25 cellular contexts compared by ENCODE assay signal in the genomic region with DNA sequence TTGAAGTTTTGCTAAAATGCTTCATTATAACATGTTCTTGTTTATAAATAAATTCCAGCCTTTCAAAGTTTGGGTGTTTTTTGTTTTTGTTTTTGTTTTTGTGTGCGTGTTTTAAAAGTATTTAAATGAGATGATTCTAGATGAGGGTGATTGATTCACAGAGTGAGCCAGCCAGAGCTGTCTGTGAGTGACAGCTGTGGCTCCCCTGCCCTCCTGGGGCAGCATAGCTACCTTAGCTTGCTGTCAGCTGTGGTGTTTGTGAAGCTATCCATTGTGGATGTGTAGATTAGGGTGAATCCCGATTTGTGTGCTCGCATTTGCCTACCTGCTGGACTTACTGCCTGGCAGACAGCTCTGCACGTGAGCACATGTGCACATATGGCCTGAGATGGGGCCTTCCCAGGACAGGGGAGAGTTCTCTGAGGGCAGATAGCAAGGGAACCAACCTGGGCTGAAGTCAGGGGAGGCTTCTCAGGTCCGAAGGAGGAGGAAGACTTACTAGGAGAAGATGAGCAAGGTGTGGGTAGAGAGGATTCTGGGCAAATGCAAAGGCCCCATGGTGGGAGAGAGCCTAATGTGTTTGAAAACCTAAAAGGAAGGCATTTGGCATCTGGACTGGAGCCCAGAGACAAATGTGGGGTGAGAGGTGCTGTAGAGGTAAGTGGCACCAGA.
A peak's percentile ranks its signal among the peaks of the same experiment; 100 is the strongest.
DNase-seq lines count a peak whose midpoint lies in the region; ATAC-seq and TF ChIP-seq lines count a peak whose summit lies in the region.
"Had no signal": no experiment of that assay in that cellular context is flagged by ENCODE, and none has a peak within 500 bp of the region (broad histone marks: within the 10 kb centered on the region; RNA-seq: fewer than 3 reads in every experiment).

No MANE protein-coding gene starts in this region.

- POLR2A ChIA-PET in HEK293T (lab: Yijun Ruan, JAX): no interaction called here

- TF ChIP-seq CTCF in chondrocyte (IDR thresholded peaks at IDR 0.05) (no peak), nephron (IDR thresholded peaks at IDR 0.05; ENCODE audit: unreplicated experiment in 3 of 3) (no peak), left lung (IDR thresholded peaks at IDR 0.05) (no peak)

- peaks cover 2% of the 10 kb centered on the region for H3K36me3 Mint-ChIP-seq in chondrocyte (ENCODE audit: low read depth)
- no peaks in the 10 kb centered on the region for H3K36me3 Mint-ChIP-seq in nephron (ENCODE audit: low read depth)

- no peak overlapping the region for H3K4me3 ChIP-seq in left lung
- H3K4me3 ChIP-seq: GM23248, suprapubic skin had no signal

- H3K4me1 ChIP-seq in left lung: peaks cover 3 to 10% of the 10 kb centered on the region in 2 donors
- H3K4me1 ChIP-seq: foreskin keratinocyte had no signal

- intact Hi-C loops in left lung (cut with DNase I): no loop called here

- H3K27me3 ChIP-seq in left lung: no peaks in the 10 kb centered on the region
- H3K27me3 ChIP-seq: foreskin keratinocyte, suprapubic skin had no signal

- H3K27ac Mint-ChIP-seq in chondrocyte (ENCODE audit: unreplicated experiment): no peak overlapping the region
- H3K27ac Mint-ChIP-seq in nephron: peak overlapping the region; percentile 92 to 96 (median 94)
- H3K27ac Mint-ChIP-seq: activated CD8-positive, alpha-beta T cell treated with anti-CD3 and anti-CD28 coated beads, Interleukin-2, amount 10 ng/mL, durations not matched to agents 7 days and 5 days; activated naive CD4-positive, alpha-beta T cell treated with anti-CD3 and anti-CD28 coated beads, Interleukin-2, amount 50 U/mL, for 24 hours; stimulated activated memory B cell treated with anti-CD40 and anti-IgM and Interleukin-4, amounts not matched to agents 10 μg/mL and 1 μg/mL and 100 μg/mL, for 72 hours had no signal

- H3K27me3 Mint-ChIP-seq in chondrocyte (ENCODE audit: low read depth) (no peaks in the 10 kb centered on the region), nephron (ENCODE audit: low read depth) (no peaks in the 10 kb centered on the region)
- H3K27me3 Mint-ChIP-seq: activated naive CD4-positive, alpha-beta T cell treated with anti-CD3 and anti-CD28 coated beads, Interleukin-2, amount 50 U/mL, for 24 hours; stimulated activated memory B cell treated with anti-CD40 and anti-IgM and Interleukin-4, amounts not matched to agents 10 μg/mL and 1 μg/mL and 100 μg/mL, for 72 hours had no signal

- H3K4me3 Mint-ChIP-seq in chondrocyte (ENCODE audit: unreplicated experiment) (no peak overlapping the region), nephron (peak overlapping the region; percentile 3 to 24 (median 6))
- H3K4me3 Mint-ChIP-seq: activated CD8-positive, alpha-beta T cell treated with anti-CD3 and anti-CD28 coated beads, Interleukin-2, amount 10 ng/mL, durations not matched to agents 7 days and 5 days; activated naive CD4-positive, alpha-beta T cell treated with anti-CD3 and anti-CD28 coated beads, Interleukin-2, amount 50 U/mL, for 24 hours; stimulated activated memory B cell treated with anti-CD40 and anti-IgM and Interleukin-4, amounts not matched to agents 10 μg/mL and 1 μg/mL and 100 μg/mL, for 72 hours had no signal

- H3K36me3 ChIP-seq in left lung: peaks cover 0 to 6% of the 10 kb centered on the region in 2 donors

- ATAC-seq in left lung: no peak
- ATAC-seq: activated CD8-positive, alpha-beta T cell treated with anti-CD3 and anti-CD28 coated beads, Interleukin-2, amount 10 ng/mL, durations not matched to agents 7 days and 5 days; foreskin keratinocyte; left ventricle myocardium superior; stimulated activated memory B cell treated with anti-CD40 and anti-IgM and Interleukin-4, amounts not matched to agents 10 μg/mL and 1 μg/mL and 100 μg/mL, for 72 hours had no signal

- no peaks in the 10 kb centered on the region for H3K9me3 ChIP-seq in left lung
- H3K9me3 ChIP-seq: suprapubic skin had no signal

- DNase-seq in G401 (ENCODE audit: low spot score) (peak; percentile 29), HEK293T (ENCODE audit: extremely low spot score) (no peak), chondrocyte (ENCODE audit: low spot score) (peak; percentile 61), left lung (no peak), mesenteric fat pad (ENCODE audit: low spot score) (no peak)
- DNase-seq in activated naive CD4-positive, alpha-beta T cell (lab: John Stamatoyannopoulos, UW): no peak
- DNase-seq: activated CD4-positive, CD25-positive, alpha-beta regulatory T cell; activated CD8-positive, alpha-beta T cell treated with anti-CD3 and anti-CD28 coated beads, Interleukin-2, amount 10 ng/mL, durations not matched to agents 7 days and 5 days; activated T-cell treated with anti-CD3 and anti-CD28 coated beads, Interleukin-2, amount 50 U/mL, for 48 hours; aorta; central memory CD4-positive, alpha-beta T cell; DMS79; effector CD4-positive, alpha-beta T cell; foreskin keratinocyte; GM23248; KBM-7; left ventricle myocardium superior; RPMI8226; small intestine; stimulated activated CD4-positive, alpha-beta T cell treated with anti-CD3 and anti-CD28 coated beads, Interleukin-2, amount 100 ng/mL, for 24 hours; T1000 had no signal

- H3K4me1 Mint-ChIP-seq in chondrocyte (ENCODE audit: low read depth) (peaks cover 51% of the 10 kb centered on the region), nephron (peaks cover 71% of the 10 kb centered on the region)
- H3K4me1 Mint-ChIP-seq: stimulated activated memory B cell treated with anti-CD40 and anti-IgM and Interleukin-4, amounts not matched to agents 10 μg/mL and 1 μg/mL and 100 μg/mL, for 72 hours had no signal

- in situ Hi-C loops in G401 (cut with HindIII; ENCODE audit: low sequenced_read_pairs): no loop called here

- CTCF ChIA-PET in HEK293T (lab: Yijun Ruan, JAX): no interaction called here

- no peaks in the 10 kb centered on the region for H3K9me3 Mint-ChIP-seq in chondrocyte (ENCODE audit: low read depth)
- H3K9me3 Mint-ChIP-seq in nephron: no peaks in the 10 kb centered on the region
- H3K9me3 Mint-ChIP-seq: activated naive CD4-positive, alpha-beta T cell treated with anti-CD3 and anti-CD28 coated beads, Interleukin-2, amount 50 U/mL, for 24 hours; stimulated activated memory B cell treated with anti-CD40 and anti-IgM and Interleukin-4, amounts not matched to agents 10 μg/mL and 1 μg/mL and 100 μg/mL, for 72 hours had no signal

- H3K27ac ChIP-seq in left lung: no peak overlapping the region
- H3K27ac ChIP-seq: foreskin keratinocyte, GM23248, suprapubic skin had no signal

TF ChIP-seq in HEK293T, 16 proteins besides CTCF, POLR2A, EP300 and RAD21:
- TF ChIP-seq, protein P1, sequence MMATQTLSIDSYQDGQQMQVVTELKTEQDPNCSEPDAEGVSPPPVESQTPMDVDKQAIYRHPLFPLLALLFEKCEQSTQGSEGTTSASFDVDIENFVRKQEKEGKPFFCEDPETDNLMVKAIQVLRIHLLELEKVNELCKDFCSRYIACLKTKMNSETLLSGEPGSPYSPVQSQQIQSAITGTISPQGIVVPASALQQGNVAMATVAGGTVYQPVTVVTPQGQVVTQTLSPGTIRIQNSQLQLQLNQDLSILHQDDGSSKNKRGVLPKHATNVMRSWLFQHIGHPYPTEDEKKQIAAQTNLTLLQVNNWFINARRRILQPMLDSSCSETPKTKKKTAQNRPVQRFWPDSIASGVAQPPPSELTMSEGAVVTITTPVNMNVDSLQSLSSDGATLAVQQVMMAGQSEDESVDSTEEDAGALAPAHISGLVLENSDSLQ (IDR thresholded peaks at IDR 0.05): peak; percentile 52; the same call in 1 of the 2 replicates
- TF ChIP-seq LEF1 (IDR thresholded peaks at IDR 0.05; ENCODE audit: borderline replicate concordance): no peak
TF ChIP-seq in HEK293T: peak in this region for 1.

Comparison
In these comparisons a context has a peak if more than half of its experiments do, and no peak if none do; other contexts are left out.
1. DNase-seq: peak in G401 (single experiment) and chondrocyte (single experiment); none in HEK293T (single experiment), left lung (0 of 2), mesenteric fat pad (single experiment) and activated naive CD4-positive, alpha-beta T cell (0 of 4).